In genomic region chr3:125278155-125278554, GRCh38 we compare ENCODE assay signal across 19 cellular contexts.
DNase-seq lines count a peak whose midpoint lies in the region; ATAC-seq and TF ChIP-seq lines count a peak whose summit lies in the region.
"Had no signal": no experiment of that assay in that cellular context is flagged by ENCODE, and none has a peak within 500 bp of the region (broad histone marks: within the 10 kb centered on the region; RNA-seq: fewer than 3 reads in every experiment).

No MANE protein-coding gene starts in this region.

- no peak for DNase-seq in activated naive CD4-positive, alpha-beta T cell treated with anti-CD3 and anti-CD28 coated beads for 36 hours
- no peak for DNase-seq in central memory CD8-positive, alpha-beta T cell (ENCODE audit: low spot score in 2 of 2)
- DNase-seq in pons (ENCODE audit: low spot score) (no peak), PC-3 (no peak), mucosa of descending colon (no peak)
- DNase-seq: 8988T; Caco-2; NCI-H1092 treated with DMSO at 0.1 percent for 48 hours; NCI-H1694; NCI-H2081 treated with DMSO at 0.1 percent for 48 hours; NCI-H446 treated with DMSO at 0.1 percent for 48 hours; NK-92 treated with Interleukin-12 subunit alpha and Interleukin-12 subunit beta, amount 100 ng/mL, for 24 hours; SHP77 had no signal

- H3K36me3 ChIP-seq in HUES6 (ENCODE audit: control insufficient read depth, insufficient read depth, low read length) (no peaks in the 10 kb centered on the region), PC-3 (ENCODE audit: low read depth, low read length) (no peaks in the 10 kb centered on the region; the same call in 1 of the 2 replicates), mucosa of descending colon (ENCODE audit: low read depth) (no peaks in the 10 kb centered on the region)

- H3K4me1 ChIP-seq in HUES6 (ENCODE audit: control insufficient read depth, insufficient read depth, low read length) (peaks cover 32% of the 10 kb centered on the region), PC-3 (ENCODE audit: insufficient read depth, low read length) (no peaks in the 10 kb centered on the region), mucosa of descending colon (ENCODE audit: low read depth) (no peaks in the 10 kb centered on the region)
- H3K4me1 ChIP-seq: Caco-2 had no signal

- no peaks in the 10 kb centered on the region for H3K9me2 ChIP-seq in PC-3 (replicated peaks; ENCODE audit: low read length)

- H3K27me3 Mint-ChIP-seq in activated naive CD4-positive, alpha-beta T cell treated with anti-CD3 and anti-CD28 coated beads, Interleukin-2, amount 50 U/mL, for 24 hours: no peaks in the 10 kb centered on the region
- no peaks in the 10 kb centered on the region for H3K27me3 Mint-ChIP-seq in activated naive CD4-positive, alpha-beta T cell treated with anti-CD3 and anti-CD28 coated beads for 36 hours (ENCODE audit: low read depth)
- no peaks in the 10 kb centered on the region for H3K27me3 Mint-ChIP-seq in central memory CD8-positive, alpha-beta T cell

- no peak overlapping the region for H3K4me3 Mint-ChIP-seq in activated naive CD4-positive, alpha-beta T cell treated with anti-CD3 and anti-CD28 coated beads, Interleukin-2, amount 50 U/mL, for 24 hours
- H3K4me3 Mint-ChIP-seq in activated naive CD4-positive, alpha-beta T cell treated with anti-CD3 and anti-CD28 coated beads for 36 hours: no peak overlapping the region
- H3K4me3 Mint-ChIP-seq in central memory CD8-positive, alpha-beta T cell: no peak overlapping the region
- H3K4me3 Mint-ChIP-seq: CD14-positive monocyte had no signal

- H3K27ac Mint-ChIP-seq in activated naive CD4-positive, alpha-beta T cell treated with anti-CD3 and anti-CD28 coated beads, Interleukin-2, amount 50 U/mL, for 24 hours: peak overlapping the region; percentile 16
- no peak overlapping the region for H3K27ac Mint-ChIP-seq in activated naive CD4-positive, alpha-beta T cell treated with anti-CD3 and anti-CD28 coated beads for 36 hours
- peak overlapping the region; percentile 56 for H3K27ac Mint-ChIP-seq in central memory CD8-positive, alpha-beta T cell (ENCODE audit: low read depth)
- H3K27ac Mint-ChIP-seq: CD14-positive monocyte had no signal

- no TSS peak for BruUV-seq in PC-3 (replicated peaks; lab: Mats Ljungman, UMichigan)

- CTCF ChIA-PET in activated naive CD4-positive, alpha-beta T cell treated with anti-CD3 and anti-CD28 coated beads for 36 hours (lab: Charles Lee): no interaction called here
- CTCF ChIA-PET in PC-3 (lab: Charles Lee): no interaction called here

- H3K9ac ChIP-seq in HUES6 (ENCODE audit: low read length) (no peak overlapping the region), PC-3 (ENCODE audit: low read length) (no peak overlapping the region)

- H3K9me3 ChIP-seq in HUES6 (ENCODE audit: control insufficient read depth, insufficient read depth, low read depth, low read length) (no peaks in the 10 kb centered on the region), PC-3 (ENCODE audit: low read length) (no peaks in the 10 kb centered on the region), mucosa of descending colon (no peaks in the 10 kb centered on the region)
- H3K9me3 ChIP-seq: Caco-2 had no signal

- intact Hi-C loops in activated naive CD4-positive, alpha-beta T cell treated with anti-CD3 and anti-CD28 coated beads for 36 hours (cut with micrococcal nuclease): no loop called here
- intact Hi-C loops in PC-3 (cut with micrococcal nuclease): no loop called here
- intact Hi-C loops in mucosa of descending colon (cut with DNase I, micrococcal nuclease): no loop called here

- H3K27me3 ChIP-seq in HUES6 (ENCODE audit: control insufficient read depth, insufficient read depth, low read length): no peaks in the 10 kb centered on the region
- no peaks in the 10 kb centered on the region for H3K27me3 ChIP-seq in PC-3 (ENCODE audit: low read length)

- peaks cover 23% of the 10 kb centered on the region for H3K4me1 Mint-ChIP-seq in activated naive CD4-positive, alpha-beta T cell treated with anti-CD3 and anti-CD28 coated beads, Interleukin-2, amount 50 U/mL, for 24 hours
- H3K4me1 Mint-ChIP-seq in activated naive CD4-positive, alpha-beta T cell treated with anti-CD3 and anti-CD28 coated beads for 36 hours (ENCODE audit: low read depth): peaks cover 3% of the 10 kb centered on the region
- H3K4me1 Mint-ChIP-seq in central memory CD8-positive, alpha-beta T cell: peaks cover 11% of the 10 kb centered on the region
- H3K4me1 Mint-ChIP-seq: CD14-positive monocyte had no signal

- no peaks in the 10 kb centered on the region for H4K20me1 ChIP-seq in PC-3 (ENCODE audit: low read length)

- H3K36me3 Mint-ChIP-seq in activated naive CD4-positive, alpha-beta T cell treated with anti-CD3 and anti-CD28 coated beads, Interleukin-2, amount 50 U/mL, for 24 hours: peaks cover 21% of the 10 kb centered on the region
- H3K36me3 Mint-ChIP-seq in activated naive CD4-positive, alpha-beta T cell treated with anti-CD3 and anti-CD28 coated beads for 36 hours (ENCODE audit: low read depth): peaks cover 9% of the 10 kb centered on the region
- H3K36me3 Mint-ChIP-seq in central memory CD8-positive, alpha-beta T cell (ENCODE audit: insufficient read depth): peaks cover 11% of the 10 kb centered on the region

- H3K27ac ChIP-seq in HUES6 (ENCODE audit: low read depth, low read length) (peak overlapping the region; percentile 33; the same call in 1 of the 2 replicates), PC-3 (ENCODE audit: low read length) (no peak overlapping the region)
- H3K27ac ChIP-seq: SK-N-MC had no signal

- no peaks in the 10 kb centered on the region for H3K79me2 ChIP-seq in PC-3 (ENCODE audit: low read length)

- ATAC-seq in central memory CD8-positive, alpha-beta T cell (replicated peaks; ENCODE audit: extremely low read depth, poor library complexity, severe bottlenecking): no peak
- ATAC-seq in GM19328 (IDR thresholded peaks at IDR 0.05; ENCODE audit: unreplicated experiment): no peak
- ATAC-seq in PC-3: no peak
- ATAC-seq in mucosa of descending colon: no peak
- ATAC-seq: K562 had no signal

- H3K9me3 Mint-ChIP-seq in activated naive CD4-positive, alpha-beta T cell treated with anti-CD3 and anti-CD28 coated beads, Interleukin-2, amount 50 U/mL, for 24 hours: no peaks in the 10 kb centered on the region
- no peaks in the 10 kb centered on the region for H3K9me3 Mint-ChIP-seq in activated naive CD4-positive, alpha-beta T cell treated with anti-CD3 and anti-CD28 coated beads for 36 hours
- no peaks in the 10 kb centered on the region for H3K9me3 Mint-ChIP-seq in central memory CD8-positive, alpha-beta T cell
- H3K9me3 Mint-ChIP-seq: CD14-positive monocyte had no signal

- no peak overlapping the region for H2AFZ ChIP-seq in PC-3 (ENCODE audit: low read length)

- TF ChIP-seq CTCF in PC-3 (conservative IDR thresholded peaks at IDR 0.05; ENCODE audit: low read depth, low read length) (no peak), mucosa of descending colon (IDR thresholded peaks at IDR 0.05) (no peak)

- no peaks in the 10 kb centered on the region for H3F3A ChIP-seq in PC-3 (ENCODE audit: low read length, unreplicated experiment)

- H3K4me3 ChIP-seq in HUES6 (ENCODE audit: low read depth, low read length) (no peak overlapping the region), PC-3 (ENCODE audit: low read length) (no peak overlapping the region), mucosa of descending colon (no peak overlapping the region)
- H3K4me3 ChIP-seq: K562, SK-N-MC had no signal

- H3K4me2 ChIP-seq in PC-3 (ENCODE audit: low read length): no peak overlapping the region

- POLR2A ChIA-PET in PC-3 (lab: Charles Lee; ENCODE audit: unreplicated experiment): no interaction called here
